13 cellular contexts compared by ENCODE assay signal in genomic region chr13:37617162-37617561, GRCh38. TPM values are rescaled to one million over a fixed set of nuclear protein-coding genes. Genes with fewer than 3 reads are reported as not detected.
DNase-seq lines count a peak whose midpoint lies in the region; ATAC-seq and TF ChIP-seq lines count a peak whose summit lies in the region.
"Had no signal": no experiment of that assay in that cellular context is flagged by ENCODE, and none has a peak within 500 bp of the region (broad histone marks: within the 10 kb centered on the region; RNA-seq: fewer than 3 reads in every experiment).

No MANE protein-coding gene starts in this region.

- no peak overlapping the region; the same call in 1 of the 2 replicates for H3K4ac ChIP-seq in IMR-90 (ENCODE audit: low read depth, low read length)

- H3K9me3 ChIP-seq in IMR-90 (ENCODE audit: control insufficient read depth, insufficient read depth, low read length), result no peaks in the 10 kb centered on the region
- H3K9me3 ChIP-seq: ovary had no signal

- no peaks in the 10 kb centered on the region for H3K27me3 ChIP-seq in IMR-90 (ENCODE audit: control insufficient read depth, insufficient read depth, low read length)
- H3K27me3 ChIP-seq: ovary had no signal

- dilution Hi-C loops in IMR-90 (cut with HindIII; ENCODE audit: low sequenced_read_pairs, unreplicated experiment), result no loop called here

- no peaks in the 10 kb centered on the region for H3K36me3 ChIP-seq in IMR-90 (ENCODE audit: control insufficient read depth, insufficient read depth, low read length)
- H3K36me3 ChIP-seq: ovary had no signal

- H4K20me1 ChIP-seq in IMR-90 (ENCODE audit: insufficient read depth, low read length), result no peaks in the 10 kb centered on the region

- H3K18ac ChIP-seq in IMR-90 (ENCODE audit: low read depth, low read length), result peak overlapping the region; percentile 66; the same call in 1 of the 2 replicates

- no peak overlapping the region for H2AK5ac ChIP-seq in IMR-90 (ENCODE audit: low read depth, low read length)

- CTCF ChIA-PET in IMR-90 (lab: Yijun Ruan, JAX), result no interaction called here

- POLR2A ChIA-PET in IMR-90 (lab: Charles Lee; ENCODE audit: unreplicated experiment), result interaction anchor here (0.6 kb wide), 1 partner anchor 254 kb away, joined by 5 read pairs; no protein-coding TSS in a partner anchor

- no peak for TF ChIP-seq POLR2A in IMR-90 (IDR thresholded peaks at IDR 0.05; ENCODE audit: low read depth, low read length)

- H3K56ac ChIP-seq in IMR-90 (ENCODE audit: extremely low read depth, insufficient read depth, low read length), result no peak overlapping the region

- H3K14ac ChIP-seq in IMR-90 (replicated peaks; ENCODE audit: low read depth, low read length), result no peak overlapping the region

- H4K91ac ChIP-seq in IMR-90 (ENCODE audit: insufficient read depth, low read depth, low read length), result no peak overlapping the region; the same call in 1 of the 2 replicates

- in situ Hi-C loops in IMR-90 (cut with MboI; ENCODE audit: low sequenced_read_pairs), result loop anchor here (25.0 kb wide), 1 partner anchor 780 kb away; no protein-coding TSS in a partner anchor

- ATAC-seq in IMR-90 (ENCODE audit: low read depth), result peak; percentile 56
- ATAC-seq: HepG2 had no signal

- H2AFZ ChIP-seq in IMR-90 (replicated peaks; ENCODE audit: low read length, poor library complexity), result no peak overlapping the region

- H2AK9ac ChIP-seq in IMR-90 (replicated peaks; ENCODE audit: low read depth, low read length, poor library complexity), result no peak overlapping the region

- peak overlapping the region; percentile 94 for H2BK5ac ChIP-seq in IMR-90 (ENCODE audit: low read depth, low read length, poor library complexity, severe bottlenecking)

- no peak overlapping the region for H2BK15ac ChIP-seq in IMR-90 (ENCODE audit: low read depth, low read length)

- H3K9ac ChIP-seq in IMR-90 (ENCODE audit: low read depth, low read length), result no peak overlapping the region

- intact Hi-C loops in IMR-90 (cut with micrococcal nuclease), result no loop called here

- no peak overlapping the region; the same call in 1 of the 2 replicates for H2BK120ac ChIP-seq in IMR-90 (ENCODE audit: low read depth, low read length)

- no peaks in the 10 kb centered on the region for H3K9me1 ChIP-seq in IMR-90 (ENCODE audit: insufficient read depth, low read length)

- TF ChIP-seq CTCF in IMR-90 (conservative IDR thresholded peaks at IDR 0.05; ENCODE audit: low read depth, low read length), result no peak
- TF ChIP-seq CTCF in choroid plexus epithelial cell (conservative IDR thresholded peaks at IDR 0.05; ENCODE audit: low read depth, low read length), result no peak

- H3K4me3 ChIP-seq in IMR-90 (ENCODE audit: insufficient read depth, low read depth, low read length) (no peak overlapping the region), choroid plexus epithelial cell (ENCODE audit: low read depth, low read length) (no peak overlapping the region)
- H3K4me3 ChIP-seq: coronary artery, ovary had no signal

- no peak for TF ChIP-seq RAD21 in IMR-90 (IDR thresholded peaks at IDR 0.05; ENCODE audit: low read length)

- H4K5ac ChIP-seq in IMR-90 (ENCODE audit: low read depth, low read length), result no peak overlapping the region

- H2BK20ac ChIP-seq in IMR-90 (ENCODE audit: low read depth, low read length), result no peak overlapping the region

- BruUV-seq in IMR-90 (replicated peaks; lab: Mats Ljungman, UMichigan), result no TSS peak

- no peak overlapping the region for H3K27ac ChIP-seq in IMR-90 (ENCODE audit: insufficient read depth, low read length)
- H3K27ac ChIP-seq: ovary had no signal

- no peaks in the 10 kb centered on the region for H3K79me1 ChIP-seq in IMR-90 (ENCODE audit: low read depth in 1 of 2, low read length in 2 of 2)

- no peak overlapping the region for H3K23ac ChIP-seq in IMR-90 (ENCODE audit: low read depth, low read length)

- peak; percentile 59 for DNase-seq in AG08395 (ENCODE audit: low spot score)
- peak; percentile 80 for DNase-seq in IMR-90
- peak; percentile 90 for DNase-seq in choroid plexus epithelial cell (ENCODE audit: low read depth)
- peak; percentile 43 for DNase-seq in left kidney (ENCODE audit: low read depth, low spot score)
- no peak for DNase-seq in NCI-H1436 (lab: John Stamatoyannopoulos, UW)
- no peak for DNase-seq in OCI-M1 (lab: John Stamatoyannopoulos, UW)
- DNase-seq in COLO668 (lab: John Stamatoyannopoulos, UW; ENCODE audit: unreplicated experiment), result no peak
- no peak for DNase-seq in activated CD4-positive, CD25-positive, alpha-beta regulatory T cell treated with anti-CD3 and anti-CD28 coated beads, Interleukin-2, amount 50 U/mL, for 72 hours
- DNase-seq: C1 segment of cervical spinal cord, NCI-H187, ovary had no signal

- H3K4me2 ChIP-seq in IMR-90 (ENCODE audit: low read depth, low read length), result peak overlapping the region; percentile 10; the same call in 1 of the 2 replicates

- WGBS in IMR-90 (ENCODE audit: extremely low coverage in 2 of 2, insufficient read length in 1 of 2), 2 experiments, result 20% methylated on average over 1 of the region's 2 CpGs; no CpG with 5 or more reads in 1 of the 2 experiments

- H4K8ac ChIP-seq in IMR-90 (ENCODE audit: low read depth in 2 of 2, low read length in 2 of 2), result peak overlapping the region; percentile 45 to 68; a peak in 2 of 4 replicates

- peaks cover 9% of the 10 kb centered on the region for H3K4me1 ChIP-seq in IMR-90 (ENCODE audit: control insufficient read depth, insufficient read depth, low read length)

TF ChIP-seq in IMR-90, 13 proteins besides CTCF, POLR2A, EP300 and RAD21:
- TF ChIP-seq BHLHE40 (IDR thresholded peaks at IDR 0.05; ENCODE audit: low read depth, low read length) (peak; percentile 5; the same call in 1 of the 2 replicates), USF2 (IDR thresholded peaks at IDR 0.05; ENCODE audit: low read depth, low read length) (no peak)

RNA-seq across cellular contexts. Expression of gene POSTN, which starts 18.6 kb away (rescaled TPM):
- 31.9 and 32.6 TPM in 2 replicates for total RNA-seq in IMR-90 (2012; rRNA removed)
- 31.5 and 44.7 TPM in 2 replicates for polyA plus RNA-seq in IMR-90 (2012; rRNA removed)
- 4.5 and 6.2 TPM in 2 replicates for polyA plus RNA-seq in IMR-90 (2012; cell fraction: cytosol; rRNA removed)
- polyA plus RNA-seq in IMR-90 (2012; cell fraction: nucleus; rRNA removed; ENCODE audit: low replicate concordance), result 1.9 and 29.5 TPM in 2 replicates
- total RNA-seq: HepG2 had no signal
- polyA plus RNA-seq: HepG2 had no signal

Comparison
In these comparisons a context has a peak if more than half of its experiments do, and no peak if none do; other contexts are left out.
1. DNase-seq: peak in AG08395 (single experiment), IMR-90 (single experiment), choroid plexus epithelial cell (single experiment) and left kidney (single experiment); none in NCI-H1436 (single experiment), OCI-M1 (single experiment), COLO668 (single experiment) and activated CD4-positive, CD25-positive, alpha-beta regulatory T cell treated with anti-CD3 and anti-CD28 coated beads, Interleukin-2, amount 50 U/mL, for 72 hours (single experiment).